ENCODE assay signal across 13 cellular contexts in the genomic region with DNA sequence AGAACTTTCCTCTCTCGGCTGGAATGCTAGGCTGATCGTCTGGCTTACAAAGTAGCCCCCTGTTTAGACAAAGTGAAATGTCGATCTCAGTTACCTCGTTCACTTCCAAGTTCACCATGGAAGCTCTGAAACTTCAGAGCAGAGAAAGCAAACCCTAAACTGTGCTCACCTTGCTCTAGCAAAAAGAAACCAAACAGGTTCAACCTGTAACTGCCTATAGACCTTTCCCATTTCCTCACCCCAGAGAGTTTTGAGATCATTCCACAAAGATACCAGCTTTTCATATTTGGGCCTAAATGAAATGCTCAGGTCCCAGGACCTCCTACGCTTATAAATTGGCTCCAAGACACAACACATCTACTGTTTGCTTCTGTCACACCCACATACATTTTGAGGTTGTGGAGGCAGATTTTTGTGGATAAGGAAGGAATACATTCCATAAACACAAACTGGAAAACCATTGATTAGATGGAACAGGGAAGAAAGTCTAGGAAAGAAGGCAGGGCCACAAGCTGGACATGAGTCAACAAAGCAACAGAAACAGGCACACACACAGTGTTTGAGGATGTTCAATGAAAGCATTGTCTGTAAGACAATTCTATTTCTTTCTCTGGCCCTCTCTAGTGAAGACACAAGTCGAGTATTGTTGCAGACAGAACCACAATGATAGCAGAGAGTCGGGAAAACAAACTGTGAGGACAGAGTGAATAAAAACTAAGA. TPM values are rescaled to one million over a fixed set of nuclear protein-coding genes. Genes with fewer than 3 reads are reported as not detected.
DNase-seq lines count a peak whose midpoint lies in the region; ATAC-seq and TF ChIP-seq lines count a peak whose summit lies in the region.
"Had no signal": no experiment of that assay in that cellular context is flagged by ENCODE, and none has a peak within 500 bp of the region (broad histone marks: within the 10 kb centered on the region; RNA-seq: fewer than 3 reads in every experiment).

No MANE protein-coding gene starts in this region.

- no peaks in the 10 kb centered on the region for H3K9me2 ChIP-seq in PC-9 (ENCODE audit: insufficient read depth)

- H3K9me3 ChIP-seq in Caco-2 (peaks cover 5% of the 10 kb centered on the region), PC-9 (ENCODE audit: insufficient read depth, low read depth) (peaks cover 11% of the 10 kb centered on the region; the same call in 1 of the 2 replicates), osteoblast (ENCODE audit: low read depth, low read length) (no peaks in the 10 kb centered on the region)
- H3K9me3 ChIP-seq: adrenal gland had no signal

- no peaks in the 10 kb centered on the region for H3K36me3 Mint-ChIP-seq in Caco-2 (ENCODE audit: insufficient read depth, unreplicated experiment)

- POLR2A ChIA-PET in Caco-2 (lab: Charles Lee): interaction anchor here (0.7 kb wide), 2 partner anchors 14 to 51 kb away, joined by 4 to 11 read pairs; no protein-coding TSS in a partner anchor
- POLR2A ChIA-PET in PC-9 (lab: Charles Lee; ENCODE audit: unreplicated experiment): interaction anchor here (0.6 to 1.5 kb wide), 10 partner anchors 8 to 188 kb away, joined by 3 to 9 read pairs (median 4); no protein-coding TSS in a partner anchor

- H3K4me1 ChIP-seq in Caco-2: peaks cover 12% of the 10 kb centered on the region
- H3K4me1 ChIP-seq in PC-9 (replicated peaks; ENCODE audit: insufficient read depth): peaks cover 27% of the 10 kb centered on the region
- H3K4me1 ChIP-seq in foreskin keratinocyte: peaks cover 8% of the 10 kb centered on the region
- no peaks in the 10 kb centered on the region for H3K4me1 ChIP-seq in osteoblast (ENCODE audit: insufficient read depth, low read length)
- H3K4me1 ChIP-seq: adrenal gland had no signal

- no peaks in the 10 kb centered on the region for H3K36me3 ChIP-seq in Caco-2 (ENCODE audit: control insufficient read depth, insufficient read depth, low read length)
- 0 out of 2 replicates have a peak, but pooled peaks cover 4% of the 10 kb centered on the region for H3K36me3 ChIP-seq in PC-9 (ENCODE audit: low read depth)
- H3K36me3 ChIP-seq in osteoblast (ENCODE audit: insufficient read depth, low read length): no peaks in the 10 kb centered on the region
- H3K36me3 ChIP-seq: adrenal gland had no signal

- peaks cover 16% of the 10 kb centered on the region for H3F3A ChIP-seq in PC-9 (ENCODE audit: insufficient read depth, low read depth)

- H3K27ac Mint-ChIP-seq in Caco-2 (ENCODE audit: unreplicated experiment): peak overlapping the region; percentile 58
- H3K27ac Mint-ChIP-seq: activated T-cell treated with anti-CD3 and anti-CD28 coated beads, Interleukin-2, amount 50 U/mL, for 72 hours had no signal

- peak overlapping the region; percentile 58; the same call in 1 of the 2 replicates for H2AFZ ChIP-seq in PC-9
- no peak overlapping the region for H2AFZ ChIP-seq in osteoblast (ENCODE audit: low read length)

- H3K79me2 ChIP-seq in PC-9 (ENCODE audit: low read depth) (no peaks in the 10 kb centered on the region), osteoblast (ENCODE audit: insufficient read depth, low read length) (no peaks in the 10 kb centered on the region)

- no peak overlapping the region for H3K4me3 Mint-ChIP-seq in Caco-2 (ENCODE audit: unreplicated experiment)
- H3K4me3 Mint-ChIP-seq: activated T-cell treated with anti-CD3 and anti-CD28 coated beads, Interleukin-2, amount 50 U/mL, for 72 hours had no signal

- H4K20me1 ChIP-seq in PC-9 (ENCODE audit: insufficient read depth) (no peaks in the 10 kb centered on the region), osteoblast (ENCODE audit: insufficient read depth, low read length) (no peaks in the 10 kb centered on the region)

- peaks cover 32% of the 10 kb centered on the region for H3K9me3 Mint-ChIP-seq in Caco-2 (ENCODE audit: unreplicated experiment)

- H3K27me3 Mint-ChIP-seq in Caco-2 (ENCODE audit: insufficient read depth, unreplicated experiment): no peaks in the 10 kb centered on the region

- TF ChIP-seq CTCF in Caco-2 (IDR thresholded peaks at IDR 0.05; ENCODE audit: insufficient read depth in 1 of 2, low read depth in 1 of 2, low read length in 1 of 2, severe bottlenecking in 1 of 2, unreplicated experiment in 1 of 2) (no peak), PC-9 (conservative IDR thresholded peaks at IDR 0.05) (no peak), foreskin keratinocyte (conservative IDR thresholded peaks at IDR 0.05) (no peak), osteoblast (IDR thresholded peaks at IDR 0.05; ENCODE audit: extremely low read depth, low read depth, low read length) (no peak)

- no peaks in the 10 kb centered on the region for H3K27me3 ChIP-seq in Caco-2 (replicated peaks; ENCODE audit: control insufficient read depth, insufficient read depth, low read length)
- H3K27me3 ChIP-seq in PC-9 (ENCODE audit: insufficient read depth, low read depth): no peaks in the 10 kb centered on the region
- H3K27me3 ChIP-seq in foreskin keratinocyte: no peaks in the 10 kb centered on the region
- no peaks in the 10 kb centered on the region for H3K27me3 ChIP-seq in osteoblast (ENCODE audit: insufficient read depth, low read length)
- H3K27me3 ChIP-seq: adrenal gland had no signal

- intact Hi-C loops in Caco-2 (cut with micrococcal nuclease; ENCODE audit: unreplicated experiment) (no loop called here), PC-9 (cut with micrococcal nuclease; ENCODE audit: unreplicated experiment) (loop anchor here (1.0 kb wide), 1 partner anchor 10 kb away; no protein-coding TSS in a partner anchor)

- peak; percentile 44 for ATAC-seq in foreskin keratinocyte
- no peak for ATAC-seq in HG02759 (IDR thresholded peaks at IDR 0.05; ENCODE audit: unreplicated experiment)
- no peak for ATAC-seq in HG03025 (IDR thresholded peaks at IDR 0.05; ENCODE audit: low FRiP score, unreplicated experiment)
- ATAC-seq: activated T-cell treated with anti-CD3 and anti-CD28 coated beads, Interleukin-2, amount 50 U/mL, for 72 hours had no signal

- peak overlapping the region; percentile 81 for H3K27ac ChIP-seq in PC-9
- H3K27ac ChIP-seq in foreskin keratinocyte: no peak overlapping the region
- H3K27ac ChIP-seq in osteoblast (ENCODE audit: low read depth, low read length): no peak overlapping the region
- H3K27ac ChIP-seq: adrenal gland had no signal

- H3K4me2 ChIP-seq in PC-9: peak overlapping the region; percentile 70
- H3K4me2 ChIP-seq in osteoblast (ENCODE audit: insufficient read depth, low read length): no peak overlapping the region

- H3K4me3 ChIP-seq in Caco-2 (ENCODE audit: low read depth, low read length) (no peak overlapping the region), PC-9 (peak overlapping the region; percentile 30; the same call in 1 of the 2 replicates), osteoblast (ENCODE audit: insufficient read depth, low read length) (no peak overlapping the region)
- H3K4me3 ChIP-seq: adrenal gland, skin epidermis had no signal

- peak in 1 of 2 experiments; percentile 35 for DNase-seq in Caco-2
- peak; percentile 35 to 83 for DNase-seq in PC-9
- peak in 1 of 2 donors; percentile 18 for DNase-seq in foreskin keratinocyte
- peak; percentile 45 for DNase-seq in osteoblast (ENCODE audit: insufficient read length, low spot score, missing footprints)
- DNase-seq in D341Med (ENCODE audit: low spot score): no peak
- DNase-seq in NOMO-1 treated with DMSO at 0.1 percent for 48 hours (lab: John Stamatoyannopoulos, UW; ENCODE audit: unreplicated experiment): no peak
- DNase-seq: activated CD4-positive, alpha-beta T cell treated with anti-CD3 and anti-CD28 coated beads, Interleukin-2, amount 50 U/mL, for 1 hour; activated T-cell treated with anti-CD3 and anti-CD28 coated beads, Interleukin-2, amount 50 U/mL, for 72 hours; adrenal gland; Karpas-422 had no signal

- CTCF ChIA-PET in Caco-2 (lab: Charles Lee) (no interaction called here), PC-9 (lab: Charles Lee) (interaction anchor here (1.8 kb wide), 1 partner anchor 12 kb away, joined by 6 read pairs; no protein-coding TSS in a partner anchor)

- BruUV-seq in Caco-2 (replicated peaks; lab: Mats Ljungman, UMichigan) (no TSS peak), PC-9 (replicated peaks; lab: Mats Ljungman, UMichigan) (no TSS peak)

- peaks cover 17% of the 10 kb centered on the region for H3K4me1 Mint-ChIP-seq in Caco-2 (ENCODE audit: low read depth, unreplicated experiment)

RNA-seq across cellular contexts. Expression of gene TGIF1, which starts 52.8 kb away (rescaled TPM):
- total RNA-seq in Caco-2 (2022): 103 and 107 TPM in 2 replicates
- 188 and 203 TPM in 2 replicates for total RNA-seq in PC-9 (2021)
- 80.1 and 83.4 TPM in 2 replicates for total RNA-seq in foreskin keratinocyte
- 48.7 and 55.4 TPM in 2 replicates for polyA plus RNA-seq in foreskin keratinocyte
- 126 and 150 TPM in 2 replicates for total RNA-seq in osteoblast

Comparison
In these comparisons a context has a peak if more than half of its experiments do, and no peak if none do; other contexts are left out.
1. DNase-seq: peak in PC-9 (2 of 2) and osteoblast (single experiment); none in D341Med (single experiment) and NOMO-1 treated with DMSO at 0.1 percent for 48 hours (single experiment).